17 cellular contexts compared by ENCODE assay signal in genomic region chr5:36644727-36645126, GRCh38. TPM values are rescaled to one million over a fixed set of nuclear protein-coding genes. Genes with fewer than 3 reads are reported as not detected.
"Had no signal": no experiment of that assay in that cellular context is flagged by ENCODE, and none has a peak within 500 bp of the region (broad histone marks: within the 10 kb centered on the region; RNA-seq: fewer than 3 reads in every experiment).

No MANE protein-coding gene starts in this region.

- H3K9me3 ChIP-seq: lower lobe of right lung, mucosa of descending colon, right lobe of liver, transverse colon had no signal

- H3K27ac Mint-ChIP-seq: activated CD4-positive, alpha-beta T cell treated with anti-CD3 and anti-CD28 coated beads, Interleukin-2, amount 10 ng/mL, durations not matched to agents 24 days and 14 days; activated T-helper 2 cell treated with anti-CD3 and anti-CD28 coated beads, Interferon-gamma antibody, Interleukin-2, Interleukin-4, amounts not matched to agents 10 μg/mL and 5 μg/mL and 100 μg/mL, durations not matched to agents 14 hours and 24 hours and 36 hours; natural killer cell; progenitor cell of endocrine pancreas had no signal

- H3K36me3 ChIP-seq: lower lobe of right lung, right lobe of liver, transverse colon, WERI-Rb-1 had no signal

- FAIRE-seq: frontal cortex had no signal

- H3K4me1 ChIP-seq: right lobe of liver, transverse colon had no signal

- H3K4me1 Mint-ChIP-seq: activated CD4-positive, alpha-beta T cell treated with anti-CD3 and anti-CD28 coated beads, Interleukin-2, amount 10 ng/mL, durations not matched to agents 24 days and 14 days; natural killer cell had no signal

- H3K27me3 ChIP-seq: right lobe of liver, transverse colon had no signal

- H3K4me3 ChIP-seq: lower lobe of right lung, mucosa of descending colon, right lobe of liver, transverse colon had no signal

- H3K9me3 Mint-ChIP-seq: activated CD4-positive, alpha-beta T cell treated with anti-CD3 and anti-CD28 coated beads, Interleukin-2, amount 10 ng/mL, durations not matched to agents 24 days and 14 days; activated T-helper 2 cell treated with anti-CD3 and anti-CD28 coated beads, Interferon-gamma antibody, Interleukin-2, Interleukin-4, amounts not matched to agents 10 μg/mL and 5 μg/mL and 100 μg/mL, durations not matched to agents 14 hours and 24 hours and 36 hours; natural killer cell had no signal

- H3K27ac ChIP-seq: lower lobe of right lung, right lobe of liver, transverse colon, WERI-Rb-1 had no signal

- H3K4me3 Mint-ChIP-seq: activated CD4-positive, alpha-beta T cell treated with anti-CD3 and anti-CD28 coated beads, Interleukin-2, amount 10 ng/mL, durations not matched to agents 24 days and 14 days; natural killer cell had no signal

- DNase-seq: activated CD4-positive, alpha-beta T cell treated with anti-CD3 and anti-CD28 coated beads, Interleukin-2, amount 10 ng/mL, durations not matched to agents 24 days and 14 days; activated naive CD4-positive, alpha-beta T cell treated with anti-CD3 and anti-CD28 coated beads, Interleukin-2, amount 50 U/mL, for 16 hours; amniotic stem cell; lower lobe of right lung; mucosa of descending colon; natural killer cell; occipital lobe; right lobe of liver; stimulated activated CD4-positive, alpha-beta T cell treated with anti-CD3 and anti-CD28 coated beads, Interleukin-12 subunit alpha, Interleukin-12 subunit beta, amount 100 ng/mL, for 4 hours; stimulated activated naive CD4-positive, alpha-beta T cell; substantia nigra; T1000; transverse colon; WERI-Rb-1 had no signal

- H3K36me3 Mint-ChIP-seq: natural killer cell had no signal

- ATAC-seq: lower lobe of right lung, mucosa of descending colon, natural killer cell, right lobe of liver had no signal

- H3K27me3 Mint-ChIP-seq: progenitor cell of endocrine pancreas had no signal

RNA-seq across cellular contexts. Expression of gene SLC1A3, which starts 38.3 kb away (rescaled TPM):
- total RNA-seq: activated CD4-positive, alpha-beta T cell treated with anti-CD3 and anti-CD28 coated beads, Interleukin-2, amount 10 ng/mL, durations not matched to agents 24 days and 14 days; activated T-helper 2 cell treated with anti-CD3 and anti-CD28 coated beads, Interferon-gamma antibody, Interleukin-2, Interleukin-4, amounts not matched to agents 10 μg/mL and 5 μg/mL and 100 μg/mL, durations not matched to agents 14 hours and 24 hours and 36 hours had no signal
